In genomic region chr16:2223375-2224182, GRCh38 we compare ENCODE assay signal across 1 cellular context.
TF ChIP-seq lines count a peak whose summit lies in the region.

TSS of gene E4F1 (plus strand) at chr16:2223591. CDS start at chr16:2223614, 23 bp downstream.

TF ChIP-seq in HEK293, 187 proteins besides CTCF, POLR2A, EP300 and RAD21 (continued from another document and continues in another):
- TF ChIP-seq ATF2 (tag by site-specific recombination; IDR thresholded peaks at IDR 0.05; ENCODE audit: low read depth) (peak; percentile 96), ZNF76 (tag by site-specific recombination; IDR thresholded peaks at IDR 0.05; ENCODE audit: borderline replicate concordance, low read depth) (peak; percentile 56; the same call in 1 of the 2 replicates), ZNF530 (tag by site-specific recombination; IDR thresholded peaks at IDR 0.05; ENCODE audit: low read depth) (no peak), ZBTB1 (tag by site-specific recombination; IDR thresholded peaks at IDR 0.05) (peak; percentile 91), YY2 (tag by site-specific recombination; IDR thresholded peaks at IDR 0.05) (peak; percentile 95), ZNF24 (tag by site-specific recombination; IDR thresholded peaks at IDR 0.05) (no peak; the same call in 1 of the 2 replicates), ZNF449 (tag by site-specific recombination; IDR thresholded peaks at IDR 0.05) (no peak), ZNF146 (tag by site-specific recombination; IDR thresholded peaks at IDR 0.05) (peak; percentile 35; the same call in 1 of the 2 replicates), ZNF571 (tag by site-specific recombination; IDR thresholded peaks at IDR 0.05) (no peak), ZNF394 (tag by site-specific recombination; IDR thresholded peaks at IDR 0.05; ENCODE audit: borderline replicate concordance) (peak; percentile 36; the same call in 1 of the 2 replicates), BCL11A (tag by site-specific recombination; IDR thresholded peaks at IDR 0.05; ENCODE audit: low read depth) (no peak), ZBTB8A (tag by site-specific recombination; IDR thresholded peaks at IDR 0.05) (peak; percentile 76), KLF7 (tag by site-specific recombination; IDR thresholded peaks at IDR 0.05; ENCODE audit: borderline replicate concordance) (0 out of 2 replicates have a peak, but pooled peaks have one; percentile 31), GLI4 (tag by site-specific recombination; IDR thresholded peaks at IDR 0.05) (peak; percentile 49; the same call in 1 of the 2 replicates), ZNF626 (tag by site-specific recombination; IDR thresholded peaks at IDR 0.05) (no peak), ZNF335 (tag by site-specific recombination; conservative IDR thresholded peaks at IDR 0.05) (peak; percentile 91), ZBTB17 (tag by site-specific recombination; IDR thresholded peaks at IDR 0.05) (peak; percentile 91), KLF17 (tag by site-specific recombination; IDR thresholded peaks at IDR 0.05) (peak; percentile 72), ZFP69B (tag by site-specific recombination; IDR thresholded peaks at IDR 0.05) (peak; percentile 54), SCRT1 (tag by site-specific recombination; IDR thresholded peaks at IDR 0.05; ENCODE audit: borderline replicate concordance) (peak; percentile 65; the same call in 1 of the 2 replicates), IKZF3 (tag by site-specific recombination; IDR thresholded peaks at IDR 0.05) (no peak), INSM2 (tag by site-specific recombination; IDR thresholded peaks at IDR 0.05) (peak; percentile 78), REPIN1 (tag by site-specific recombination; IDR thresholded peaks at IDR 0.05; ENCODE audit: low read depth) (no peak), ZNF518A (tag by site-specific recombination; conservative IDR thresholded peaks at IDR 0.05; ENCODE audit: low read depth) (no peak), YY1 (tag by site-specific recombination; IDR thresholded peaks at IDR 0.05) (peak; percentile 92), ZNF391 (tag by site-specific recombination; IDR thresholded peaks at IDR 0.05; ENCODE audit: borderline replicate concordance, low read depth) (peak; percentile 81), ZNF266 (tag by site-specific recombination; IDR thresholded peaks at IDR 0.05; ENCODE audit: low read depth) (0 out of 2 replicates have a peak, but pooled peaks have one; percentile 1), ZNF174 (tag by site-specific recombination; IDR thresholded peaks at IDR 0.05) (no peak), KLF9 (tag by site-specific recombination; IDR thresholded peaks at IDR 0.05; ENCODE audit: low read depth) (peak; percentile 99), KLF10 (tag by site-specific recombination; IDR thresholded peaks at IDR 0.05) (peak; percentile 51), ZXDB (tag by site-specific recombination; IDR thresholded peaks at IDR 0.05) (no peak; the same call in 1 of the 2 replicates), ZNF433 (tag by site-specific recombination; IDR thresholded peaks at IDR 0.05; ENCODE audit: low read depth) (no peak), ZNF514 (tag by site-specific recombination; IDR thresholded peaks at IDR 0.05) (no peak), SP7 (tag by site-specific recombination; IDR thresholded peaks at IDR 0.05) (peak; percentile 87), SETDB1 (IDR thresholded peaks at IDR 0.05; ENCODE audit: insufficient read length, low read length) (no peak), ZSCAN23 (tag by site-specific recombination; IDR thresholded peaks at IDR 0.05) (no peak), PRDM1 (tag by site-specific recombination; IDR thresholded peaks at IDR 0.05) (no peak), ZNF558 (tag by site-specific recombination; IDR thresholded peaks at IDR 0.05) (no peak), ZNF580 (tag by site-specific recombination; IDR thresholded peaks at IDR 0.05) (peak; percentile 50; the same call in 1 of the 2 replicates), ZSCAN5A (tag by site-specific recombination; IDR thresholded peaks at IDR 0.05) (peak; percentile 73; the same call in 1 of the 2 replicates), ZNF248 (tag by site-specific recombination; IDR thresholded peaks at IDR 0.05) (no peak), ZNF645 (tag by site-specific recombination; IDR thresholded peaks at IDR 0.05) (no peak), KLF1 (tag by site-specific recombination; IDR thresholded peaks at IDR 0.05) (peak; percentile 92), GLIS1 (tag by site-specific recombination; IDR thresholded peaks at IDR 0.05) (peak; percentile 76), ZBTB10 (tag by site-specific recombination; IDR thresholded peaks at IDR 0.05) (no peak), HIC1 (tag by site-specific recombination; IDR thresholded peaks at IDR 0.05) (peak; percentile 84)
